31 cellular contexts compared by ENCODE assay signal in the genomic region with DNA sequence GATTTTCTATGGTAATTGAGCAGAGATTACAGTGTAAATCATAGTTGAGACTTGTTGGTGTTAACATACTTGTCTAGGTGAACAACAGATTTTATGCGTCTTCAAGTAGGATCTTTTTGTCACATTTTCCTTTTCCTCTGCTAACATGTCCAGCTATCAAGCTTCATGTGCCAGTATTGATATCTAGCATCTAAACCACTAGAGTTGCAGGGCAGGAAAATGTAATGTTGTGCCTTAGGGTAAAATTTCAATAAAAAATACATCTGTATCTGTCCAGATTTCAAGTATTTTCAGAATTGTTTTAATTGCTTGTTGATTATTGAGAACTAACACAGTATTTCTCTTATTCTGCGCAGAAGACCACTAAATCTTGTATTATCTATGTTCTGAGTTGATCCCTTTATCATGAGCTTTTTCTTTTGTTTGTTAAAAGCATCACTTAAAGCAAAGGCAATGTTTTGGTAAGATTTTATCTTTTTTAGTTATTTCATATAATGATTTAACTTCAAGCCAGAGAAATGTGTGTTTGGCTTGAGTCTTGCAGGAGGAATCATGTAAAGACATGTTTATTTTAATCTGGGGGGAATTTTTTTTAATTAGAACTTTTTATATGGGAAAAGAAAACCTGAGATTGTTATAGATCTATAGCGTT. TPM values are rescaled to one million over a fixed set of nuclear protein-coding genes. Genes with fewer than 3 reads are reported as not detected.
"Had no signal": no experiment of that assay in that cellular context is flagged by ENCODE, and none has a peak within 500 bp of the region (broad histone marks: within the 10 kb centered on the region; RNA-seq: fewer than 3 reads in every experiment).

No MANE protein-coding gene starts in this region.

- H3K27ac Mint-ChIP-seq: activated B cell treated with CpG ODN at 0.5 μM for 24 hours; activated CD8-positive, alpha-beta T cell treated with anti-CD3 and anti-CD28 coated beads for 36 hours; activated naive CD8-positive, alpha-beta T cell; activated T-helper 17 cell treated with anti-CD3 and anti-CD28 coated beads, Interleukin-2, amount 50 U/mL, for 72 hours; brain; dendritic cell treated with granulocyte-macrophage colony-stimulating factor and Interleukin-4, amounts not matched to agents 40 ng/mL and 50 ng/mL, for 4 days; endodermal cell; T-helper 17 cell; T-helper 2 cell treated with Interferon-gamma antibody and Interleukin-4, amounts not matched to agents 5 μg/mL and 100 μg/mL, for 36 hours had no signal

- DNase-seq: activated B cell treated with CpG ODN at 0.5 μM for 24 hours; activated CD4-positive, alpha-beta T cell treated with anti-CD3 and anti-CD28 coated beads for 48 hours; activated CD4-positive, alpha-beta T cell treated with anti-CD3 and anti-CD28 coated beads, Interleukin-2, amount 50 U/mL, for 1 hour; activated CD4-positive, alpha-beta T cell treated with anti-CD3 and anti-CD28 coated beads, Interleukin-2, amount 50 U/mL, for 48 hours; activated CD8-positive, alpha-beta memory T cell treated with anti-CD3 and anti-CD28 coated beads for 24 hours; activated CD8-positive, alpha-beta T cell treated with anti-CD3 and anti-CD28 coated beads for 36 hours; activated effector memory CD4-positive, alpha-beta T cell treated with Interleukin-2 at 50 U/mL for 16 hours; activated gamma-delta T cell treated with Interleukin-2 at 50 U/mL for 16 hours; activated naive CD4-positive, alpha-beta T cell treated with anti-CD3 and anti-CD28 coated beads, Interleukin-2, amount 50 U/mL, for 16 hours; activated naive CD4-positive, alpha-beta T cell treated with Interleukin-2 at 50 U/mL for 16 hours; activated T-cell treated with anti-CD3 and anti-CD28 coated beads, Interleukin-2, amount 50 U/mL, for 4 hours; amygdala; aorta; dorsolateral prefrontal cortex; effector memory CD4-positive, alpha-beta T cell; endodermal cell; foreskin fibroblast; head of caudate nucleus; T-helper 1 cell; T-helper 17 cell; T1000; WERI-Rb-1 had no signal

- H3K36me3 Mint-ChIP-seq: activated naive CD8-positive, alpha-beta T cell had no signal

- H3K27ac ChIP-seq: coronary artery, dorsolateral prefrontal cortex, WERI-Rb-1 had no signal

- H3K27me3 Mint-ChIP-seq: activated B cell treated with CpG ODN at 0.5 μM for 24 hours, brain had no signal

- H3K36me3 ChIP-seq: WERI-Rb-1 had no signal

- H3K4me3 Mint-ChIP-seq: activated B cell treated with CpG ODN at 0.5 μM for 24 hours; activated CD8-positive, alpha-beta T cell treated with anti-CD3 and anti-CD28 coated beads for 36 hours; activated naive CD8-positive, alpha-beta T cell; activated T-cell treated with anti-CD3 and anti-CD28 coated beads, Interleukin-2, amount 50 U/mL, for 4 hours; activated T-helper 17 cell treated with anti-CD3 and anti-CD28 coated beads, Interleukin-2, amount 50 U/mL, for 72 hours; brain; central memory CD8-positive, alpha-beta T cell; dendritic cell treated with granulocyte-macrophage colony-stimulating factor and Interleukin-4, amounts not matched to agents 40 ng/mL and 50 ng/mL, for 4 days; endodermal cell; T-helper 17 cell; T-helper 2 cell treated with Interferon-gamma antibody and Interleukin-4, amounts not matched to agents 5 μg/mL and 100 μg/mL, for 36 hours had no signal

- H3K27me3 ChIP-seq: dorsolateral prefrontal cortex had no signal

- H3K4me3 ChIP-seq: coronary artery, dorsolateral prefrontal cortex had no signal

- H3K9me3 Mint-ChIP-seq: activated B cell treated with CpG ODN at 0.5 μM for 24 hours; activated T-helper 17 cell treated with anti-CD3 and anti-CD28 coated beads, Interleukin-2, amount 50 U/mL, for 72 hours; central memory CD8-positive, alpha-beta T cell; T-helper 2 cell treated with Interferon-gamma antibody and Interleukin-4, amounts not matched to agents 5 μg/mL and 100 μg/mL, for 36 hours had no signal

- H3K4me1 Mint-ChIP-seq: activated B cell treated with CpG ODN at 0.5 μM for 24 hours; activated T-helper 17 cell treated with anti-CD3 and anti-CD28 coated beads, Interleukin-2, amount 50 U/mL, for 72 hours; brain; central memory CD8-positive, alpha-beta T cell; endodermal cell had no signal

- ATAC-seq: activated CD4-positive, CD25-positive, alpha-beta regulatory T cell treated with anti-CD3 and anti-CD28 coated beads, Interleukin-2, amount 50 U/mL, for 24 hours; activated CD8-positive, alpha-beta T cell treated with anti-CD3 and anti-CD28 coated beads for 36 hours; activated T-cell treated with anti-CD3 and anti-CD28 coated beads, Interleukin-2, amount 50 U/mL, for 4 hours; activated T-helper 17 cell treated with anti-CD3 and anti-CD28 coated beads, Interleukin-2, amount 50 U/mL, for 72 hours; esophagus mucosa; T-helper 17 cell had no signal

RNA-seq across cellular contexts. Expression of a gene that starts 16.5 kb away (rescaled TPM):
- total RNA-seq: activated B cell treated with CpG ODN at 0.5 μM for 24 hours; activated CD8-positive, alpha-beta T cell treated with anti-CD3 and anti-CD28 coated beads for 36 hours; activated T-cell treated with anti-CD3 and anti-CD28 coated beads, Interleukin-2, amount 50 U/mL, for 4 hours; T-helper 17 cell had no signal
